20 cellular contexts compared by ENCODE assay signal in genomic region chr7:4325732-4326131, GRCh38.
"Had no signal": no experiment of that assay in that cellular context is flagged by ENCODE, and none has a peak within 500 bp of the region (broad histone marks: within the 10 kb centered on the region; RNA-seq: fewer than 3 reads in every experiment).

No MANE protein-coding gene starts in this region.

- H3K79me2 ChIP-seq: hepatocyte, parathyroid adenoma had no signal

- H3K27ac ChIP-seq: coronary artery, hepatocyte, parathyroid adenoma, psoas muscle, uterus had no signal

- H3K9ac ChIP-seq: parathyroid adenoma had no signal

- H3K4me2 ChIP-seq: hepatocyte had no signal

- H3K36me3 ChIP-seq: uterus had no signal

- H3K9me3 ChIP-seq: uterus had no signal

- H3K27me3 ChIP-seq: hepatocyte, uterus had no signal

- DNase-seq: effector CD4-positive, alpha-beta T cell; endodermal cell; foreskin melanocyte; head of caudate nucleus; kidney; left cardiac atrium; left ventricle myocardium superior; mammary epithelial cell; naive thymus-derived CD4-positive, alpha-beta T cell; nephron progenitor cell; psoas muscle; retina; small intestine; stimulated activated CD4-positive, alpha-beta T cell treated with anti-CD3 and anti-CD28 coated beads, Interleukin-12 subunit alpha, Interleukin-12 subunit beta, amount 100 ng/mL, for 4 hours; stimulated activated naive CD4-positive, alpha-beta T cell treated with Interleukin-2 at 50 U/mL for 16 hours; trophoblast cell; uterus had no signal

- H3K4me3 ChIP-seq: coronary artery, hepatocyte, psoas muscle, uterus had no signal

- ATAC-seq: left cardiac atrium; left ventricle myocardium superior; naive thymus-derived CD4-positive, alpha-beta T cell; psoas muscle had no signal

- H3K4me1 ChIP-seq: parathyroid adenoma, psoas muscle, uterus had no signal

- H2AFZ ChIP-seq: hepatocyte, parathyroid adenoma had no signal
